ENCODE assay signal across 15 cellular contexts in genomic region chr9:626591-626990, GRCh38.
DNase-seq lines count a peak whose midpoint lies in the region; ATAC-seq and TF ChIP-seq lines count a peak whose summit lies in the region.
"Had no signal": no experiment of that assay in that cellular context is flagged by ENCODE, and none has a peak within 500 bp of the region (broad histone marks: within the 10 kb centered on the region; RNA-seq: fewer than 3 reads in every experiment).

No MANE protein-coding gene starts in this region.

- no peaks in the 10 kb centered on the region for H3K27me3 Mint-ChIP-seq in progenitor cell of endocrine pancreas

- no peak overlapping the region for H3K4me3 Mint-ChIP-seq in progenitor cell of endocrine pancreas (ENCODE audit: low read depth)
- H3K4me3 Mint-ChIP-seq: stimulated activated naive CD8-positive, alpha-beta T cell treated with anti-CD3 and anti-CD28 coated beads, Interleukin-15, Interleukin-2, amounts not matched to agents 100 ng/mL and 50 ng/mL, for 24 hours had no signal

- ATAC-seq in GM19395 (IDR thresholded peaks at IDR 0.05; ENCODE audit: unreplicated experiment) (peak; percentile 81), HG03280 (IDR thresholded peaks at IDR 0.05; ENCODE audit: unreplicated experiment) (peak; percentile 81)

- intact Hi-C loops in stomach (cut with DNase I; ENCODE audit: low total_unique reads), result no loop called here

- no peak overlapping the region for H3K4me3 ChIP-seq in stomach
- no peak overlapping the region for H3K4me3 ChIP-seq in SJCRH30
- H3K4me3 ChIP-seq: lung had no signal

- H3K36me3 Mint-ChIP-seq in progenitor cell of endocrine pancreas (ENCODE audit: insufficient read depth), result peaks cover 1% of the 10 kb centered on the region

- peaks cover 17% of the 10 kb centered on the region for H3K4me1 Mint-ChIP-seq in progenitor cell of endocrine pancreas (ENCODE audit: low read depth)

- DNase-seq in fibroblast of gingiva (ENCODE audit: low read depth) (peak; percentile 19), stomach (no peak), progenitor cell of endocrine pancreas (ENCODE audit: low spot score, unreplicated experiment) (no peak), HUDEP-2 (lab: John Stamatoyannopoulos, UW; ENCODE audit: unreplicated experiment in 76 of 76) (no peak), SJCRH30 (no peak)
- no peak for DNase-seq in stimulated activated CD4-positive, alpha-beta T cell treated with anti-CD3 and anti-CD28 coated beads, Interleukin-4, amount 100 ng/mL, for 4 hours
- DNase-seq: activated CD4-positive, alpha-beta T cell treated with anti-CD3 and anti-CD28 coated beads, Interleukin-2, amount 50 U/mL, for 4 hours; amygdala; DMS 273 treated with DMSO at 0.1 percent for 48 hours; NCI-H1048; stimulated activated CD4-positive, alpha-beta T cell treated with anti-CD3 and anti-CD28 coated beads, Interleukin-12 subunit alpha, Interleukin-12 subunit beta, amount 100 ng/mL, for 4 hours had no signal

- H3K27ac ChIP-seq in stomach (peak overlapping the region in 4 of 5 donors; percentile 7 to 56 (median 50)), SJCRH30 (no peak overlapping the region)

- no peak overlapping the region for H3K27ac Mint-ChIP-seq in progenitor cell of endocrine pancreas
- H3K27ac Mint-ChIP-seq: stimulated activated naive CD8-positive, alpha-beta T cell treated with anti-CD3 and anti-CD28 coated beads, Interleukin-15, Interleukin-2, amounts not matched to agents 100 ng/mL and 50 ng/mL, for 24 hours had no signal

- TF ChIP-seq EP300 in stomach (IDR thresholded peaks at IDR 0.05), result no peak

- TF ChIP-seq CTCF in stomach (IDR thresholded peaks at IDR 0.05) (no peak), progenitor cell of endocrine pancreas (IDR thresholded peaks at IDR 0.05; ENCODE audit: unreplicated experiment) (no peak)

- H3K9me3 ChIP-seq in stomach (no peaks in the 10 kb centered on the region), SJCRH30 (replicated peaks) (no peaks in the 10 kb centered on the region)

- no peaks in the 10 kb centered on the region for H3K36me3 ChIP-seq in stomach
- no peaks in the 10 kb centered on the region for H3K36me3 ChIP-seq in SJCRH30

- H3K9me3 Mint-ChIP-seq in progenitor cell of endocrine pancreas (ENCODE audit: low read depth), result no peaks in the 10 kb centered on the region
- H3K9me3 Mint-ChIP-seq: stimulated activated naive CD8-positive, alpha-beta T cell treated with anti-CD3 and anti-CD28 coated beads, Interleukin-15, Interleukin-2, amounts not matched to agents 100 ng/mL and 50 ng/mL, for 24 hours had no signal

- 59 to 78% (median 76%) methylated on average over 3 of the region's 3 CpGs for WGBS in stomach, 5 donors

- H3K27me3 ChIP-seq in stomach, result no peaks in the 10 kb centered on the region
- no peaks in the 10 kb centered on the region for H3K27me3 ChIP-seq in SJCRH30

- no peak for TF ChIP-seq POLR2A in stomach (IDR thresholded peaks at IDR 0.05)

- H3K4me1 ChIP-seq in stomach (peaks cover 0 to 38% (median 13%) of the 10 kb centered on the region in 4 donors), SJCRH30 (peaks cover 5% of the 10 kb centered on the region)
